In the genomic region with DNA sequence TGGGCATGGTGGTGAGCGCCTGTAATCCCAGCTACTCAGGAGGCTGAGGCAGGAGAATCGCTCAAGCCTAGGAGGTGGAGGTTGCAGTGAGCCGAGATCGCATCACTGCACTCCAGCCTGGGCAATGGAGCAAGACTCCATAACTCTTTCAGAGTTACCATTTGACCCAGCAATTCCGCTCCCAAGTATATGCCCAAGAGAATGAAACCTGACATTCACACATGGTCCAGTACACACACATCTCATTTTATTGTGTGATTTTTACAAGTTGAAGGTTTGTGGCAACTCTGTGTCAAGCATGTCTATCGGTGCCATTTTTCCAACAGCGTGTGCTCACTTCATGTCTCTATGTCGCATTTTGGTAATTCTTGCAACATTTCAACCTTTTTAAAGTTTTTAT, we compare ENCODE assay signal across 5 cellular contexts. TPM values are rescaled to one million over a fixed set of nuclear protein-coding genes. Genes with fewer than 3 reads are reported as not detected.
"Had no signal": no experiment of that assay in that cellular context is flagged by ENCODE, and none has a peak within 500 bp of the region (broad histone marks: within the 10 kb centered on the region; RNA-seq: fewer than 3 reads in every experiment).

No MANE protein-coding gene starts in this region.

- H3K4me1 ChIP-seq: HAP-1 had no signal

- H3K9me3 ChIP-seq: HAP-1 had no signal

- H3K36me3 ChIP-seq: HAP-1 had no signal

- DNase-seq: GOT3, IMR-90 had no signal

- H3K4me3 ChIP-seq: HAP-1, K562 had no signal

RNA-seq across cellular contexts. Expression of a gene that starts 45.1 kb away (rescaled TPM):
- total RNA-seq: HT-29, IMR-90, K562 had no signal
- polyA plus RNA-seq: IMR-90 had no signal
